ENCODE assay signal across 10 cellular contexts in genomic region chr2:8380573-8380972, GRCh38.
DNase-seq lines count a peak whose midpoint lies in the region; ATAC-seq lines count a peak whose summit lies in the region.
"Had no signal": no experiment of that assay in that cellular context is flagged by ENCODE, and none has a peak within 500 bp of the region (broad histone marks: within the 10 kb centered on the region; RNA-seq: fewer than 3 reads in every experiment).

No MANE protein-coding gene starts in this region.

- H3K36me3 ChIP-seq in BLaER1: no peaks in the 10 kb centered on the region

- intact Hi-C loops in activated T-helper 1 cell treated with anti-CD3 and anti-CD28 coated beads, Interleukin-12 subunit alpha, Interleukin-12 subunit beta, Interleukin-2, Interleukin-4 antibody, amounts not matched to agents 30 ng/mL and 10 ng/mL and 1 ng/mL, durations not matched to agents 14 hours and 24 hours and 36 hours (cut with micrococcal nuclease): no loop called here

- DNase-seq in NAMALWA (ENCODE audit: low spot score) (peak; percentile 50), NCI-H1436 treated with DMSO at 0.1 percent for 48 hours (lab: John Stamatoyannopoulos, UW) (no peak), T-helper 17 cell (no peak)
- DNase-seq in activated T-helper 1 cell treated with anti-CD3 and anti-CD28 coated beads, Interleukin-12 subunit alpha, Interleukin-12 subunit beta, Interleukin-2, Interleukin-4 antibody, amounts not matched to agents 30 ng/mL and 10 ng/mL and 1 ng/mL, durations not matched to agents 14 hours and 24 hours and 36 hours (ENCODE audit: low spot score): no peak
- no peak for DNase-seq in activated T-cell treated with anti-CD3 and anti-CD28 coated beads, Interleukin-2, amount 50 U/mL, for 1 hour
- DNase-seq: NCI-H1436, T-helper 2 cell had no signal

- peak overlapping the region; percentile 48; the same call in 1 of the 2 replicates for H3K9ac ChIP-seq in BLaER1

- H3K9me3 Mint-ChIP-seq in activated T-helper 1 cell treated with anti-CD3 and anti-CD28 coated beads, Interleukin-12 subunit alpha, Interleukin-12 subunit beta, Interleukin-2, Interleukin-4 antibody, amounts not matched to agents 30 ng/mL and 10 ng/mL and 1 ng/mL, durations not matched to agents 14 hours and 24 hours and 36 hours: no peaks in the 10 kb centered on the region

- H3K4me3 Mint-ChIP-seq in activated T-helper 1 cell treated with anti-CD3 and anti-CD28 coated beads, Interleukin-12 subunit alpha, Interleukin-12 subunit beta, Interleukin-2, Interleukin-4 antibody, amounts not matched to agents 30 ng/mL and 10 ng/mL and 1 ng/mL, durations not matched to agents 14 hours and 24 hours and 36 hours: no peak overlapping the region
- no peak overlapping the region for H3K4me3 Mint-ChIP-seq in T-helper 17 cell

- H3K9me3 ChIP-seq in BLaER1 (no peaks in the 10 kb centered on the region), T-helper 17 cell (ENCODE audit: control insufficient read depth, low read length, poor library complexity, severe bottlenecking) (no peaks in the 10 kb centered on the region)

- no peaks in the 10 kb centered on the region for H4K20me1 ChIP-seq in BLaER1

- no peaks in the 10 kb centered on the region for H3K27me3 ChIP-seq in BLaER1

- H3K4me1 Mint-ChIP-seq in activated T-helper 1 cell treated with anti-CD3 and anti-CD28 coated beads, Interleukin-12 subunit alpha, Interleukin-12 subunit beta, Interleukin-2, Interleukin-4 antibody, amounts not matched to agents 30 ng/mL and 10 ng/mL and 1 ng/mL, durations not matched to agents 14 hours and 24 hours and 36 hours (ENCODE audit: low read depth): peaks cover 29% of the 10 kb centered on the region
- peaks cover 42% of the 10 kb centered on the region for H3K4me1 Mint-ChIP-seq in T-helper 17 cell

- H3K36me3 Mint-ChIP-seq in activated T-helper 1 cell treated with anti-CD3 and anti-CD28 coated beads, Interleukin-12 subunit alpha, Interleukin-12 subunit beta, Interleukin-2, Interleukin-4 antibody, amounts not matched to agents 30 ng/mL and 10 ng/mL and 1 ng/mL, durations not matched to agents 14 hours and 24 hours and 36 hours (ENCODE audit: low read depth): no peaks in the 10 kb centered on the region
- H3K36me3 Mint-ChIP-seq in T-helper 17 cell (ENCODE audit: low read depth): peaks cover 2% of the 10 kb centered on the region

- ATAC-seq in GM19023 (IDR thresholded peaks at IDR 0.05; ENCODE audit: unreplicated experiment) (peak; percentile 66), HG02759 (IDR thresholded peaks at IDR 0.05; ENCODE audit: unreplicated experiment) (peak; percentile 37), T-helper 17 cell (no peak)

- H3K4me2 ChIP-seq in BLaER1: peak overlapping the region; percentile 91

- H3K27ac ChIP-seq in BLaER1: peak overlapping the region; percentile 82

- no peak overlapping the region for H3K27ac Mint-ChIP-seq in activated T-helper 1 cell treated with anti-CD3 and anti-CD28 coated beads, Interleukin-12 subunit alpha, Interleukin-12 subunit beta, Interleukin-2, Interleukin-4 antibody, amounts not matched to agents 30 ng/mL and 10 ng/mL and 1 ng/mL, durations not matched to agents 14 hours and 24 hours and 36 hours
- no peak overlapping the region for H3K27ac Mint-ChIP-seq in T-helper 17 cell

- H3K4me1 ChIP-seq in BLaER1: peaks cover 52% of the 10 kb centered on the region

- 0 out of 2 replicates have a peak overlapping the region, but pooled peaks have one; percentile 39 for H3K4me3 ChIP-seq in BLaER1

- peaks cover 3% of the 10 kb centered on the region for H3K27me3 Mint-ChIP-seq in activated T-helper 1 cell treated with anti-CD3 and anti-CD28 coated beads, Interleukin-12 subunit alpha, Interleukin-12 subunit beta, Interleukin-2, Interleukin-4 antibody, amounts not matched to agents 30 ng/mL and 10 ng/mL and 1 ng/mL, durations not matched to agents 14 hours and 24 hours and 36 hours (ENCODE audit: insufficient read depth)
- H3K27me3 Mint-ChIP-seq in T-helper 17 cell: no peaks in the 10 kb centered on the region
